10 cellular contexts compared by ENCODE assay signal in the genomic region with DNA sequence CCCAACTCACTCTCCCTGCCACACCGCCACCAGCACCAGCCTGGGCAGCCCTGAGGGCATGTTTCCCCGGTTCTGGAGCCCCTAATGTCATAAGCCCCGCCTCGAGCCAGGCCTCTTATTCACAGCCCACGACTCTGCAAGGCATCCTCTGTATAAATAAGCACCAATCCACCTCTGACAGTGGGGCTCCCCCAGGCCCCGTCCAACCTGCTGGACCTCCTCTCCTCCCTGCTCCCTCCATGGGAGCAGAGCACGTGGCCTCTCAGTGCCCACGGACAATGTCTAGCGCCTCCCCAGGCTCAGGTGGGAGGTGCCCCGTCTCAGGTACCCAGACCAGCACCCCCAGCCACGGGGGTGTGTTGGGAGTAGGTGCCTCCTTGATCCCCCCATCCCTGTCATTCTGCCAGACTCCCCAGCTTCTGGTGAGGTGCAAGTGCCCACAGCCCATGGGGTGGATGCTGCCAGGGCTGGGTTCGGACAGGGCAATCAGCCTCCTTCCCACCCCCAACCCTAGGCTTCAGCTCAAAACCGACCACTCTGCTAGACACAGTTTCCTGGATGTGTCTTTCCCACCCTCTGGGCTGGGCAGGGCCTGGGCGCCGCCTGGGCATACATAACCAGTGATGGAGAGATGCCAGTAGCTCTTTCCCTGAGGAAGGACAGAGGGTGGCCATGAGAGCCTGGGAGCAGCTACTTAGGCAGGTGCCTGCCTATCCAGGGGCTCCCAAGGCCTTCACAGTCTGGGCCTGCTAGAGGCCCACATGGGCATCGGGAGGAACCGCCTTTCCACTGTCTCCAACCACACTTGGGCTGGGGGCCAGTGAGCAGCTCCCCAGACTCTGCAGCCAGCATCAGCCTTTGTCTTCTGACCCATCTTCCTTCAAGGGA. TPM values are rescaled to one million over a fixed set of nuclear protein-coding genes. Genes with fewer than 3 reads are reported as not detected.
DNase-seq lines count a peak whose midpoint lies in the region; ATAC-seq, FAIRE-seq and TF ChIP-seq lines count a peak whose summit lies in the region.
"Had no signal": no experiment of that assay in that cellular context is flagged by ENCODE, and none has a peak within 500 bp of the region (broad histone marks: within the 10 kb centered on the region; RNA-seq: fewer than 3 reads in every experiment).

No MANE protein-coding gene starts in this region.

- H2AK5ac ChIP-seq in H9 (ENCODE audit: insufficient read length, low read length), result no peak overlapping the region

- no peak overlapping the region for H2BK120ac ChIP-seq in H9 (ENCODE audit: low read depth, low read length, poor library complexity, severe bottlenecking)

- H2BK12ac ChIP-seq in H9 (ENCODE audit: insufficient read length, low read depth, low read length), result no peak overlapping the region

- no peak overlapping the region for H3T11ph ChIP-seq in H9 (ENCODE audit: low read length)

- H4K91ac ChIP-seq in H9 (ENCODE audit: insufficient read length, low read depth, low read length), result no peak overlapping the region

- H3K4me2 ChIP-seq in H9 (ENCODE audit: insufficient read depth, insufficient read length, low read length), result no peak overlapping the region

- ATAC-seq in naive thymus-derived CD4-positive, alpha-beta T cell, result no peak
- ATAC-seq in HG03097 (IDR thresholded peaks at IDR 0.05; ENCODE audit: low FRiP score, unreplicated experiment) (no peak), HG03439 (IDR thresholded peaks at IDR 0.05; ENCODE audit: unreplicated experiment) (no peak)

- intact Hi-C loops in naive thymus-derived CD4-positive, alpha-beta T cell (cut with micrococcal nuclease), result loop anchor here (1.0 to 2.0 kb wide), 3 partner anchors 27 to 126 kb away; a partner anchor contains a TSS
- intact Hi-C loops in head of caudate nucleus (cut with DNase I), result loop anchor here (10.0 kb wide), 1 partner anchor 93 kb away; no protein-coding TSS in a partner anchor

- POLR2A ChIA-PET in naive thymus-derived CD4-positive, alpha-beta T cell (lab: Charles Lee), result interaction anchor here (0.8 to 1.2 kb wide), 3 partner anchors 28 to 439 kb away, joined by 3 read pairs; no protein-coding TSS in a partner anchor

- H4K5ac ChIP-seq in H9 (ENCODE audit: insufficient read length, low read depth, low read length), result no peak overlapping the region

- H3K36me3 ChIP-seq in naive thymus-derived CD4-positive, alpha-beta T cell (ENCODE audit: control insufficient read depth in 2 of 3, insufficient read depth in 3 of 3, low read length in 3 of 3), result no peaks in the 10 kb centered on the region

- FAIRE-seq in D721Med (lab: Jason Lieb, UNC), result no peak

- peaks cover 72% of the 10 kb centered on the region for H3K27me3 Mint-ChIP-seq in H9 (ENCODE audit: low read depth)
- H3K27me3 Mint-ChIP-seq in activated naive CD8-positive, alpha-beta T cell, result peaks cover 12% of the 10 kb centered on the region
- peaks cover 28 to 50% (median 32%) of the 10 kb centered on the region in 5 donors for H3K27me3 Mint-ChIP-seq in naive thymus-derived CD4-positive, alpha-beta T cell

- H3K23me2 ChIP-seq in H9 (ENCODE audit: insufficient read length, low read depth, low read length, poor library complexity, severe bottlenecking), result peaks cover 9% of the 10 kb centered on the region

- no peaks in the 10 kb centered on the region for H4K20me1 ChIP-seq in H9 (ENCODE audit: control insufficient read depth, insufficient read depth, insufficient read length)

- H4K8ac ChIP-seq in H9 (replicated peaks; ENCODE audit: insufficient read length, low read depth, low read length), result no peak overlapping the region

- CTCF ChIA-PET in naive thymus-derived CD4-positive, alpha-beta T cell (lab: Charles Lee), result interaction anchor here (0.6 to 2.9 kb wide), 8 partner anchors 57 to 125 kb away, joined by 3 to 13 read pairs (median 4); no protein-coding TSS in a partner anchor

- no peak overlapping the region for H3K18ac ChIP-seq in H9 (ENCODE audit: insufficient read length, low read depth, low read length)

- no peaks in the 10 kb centered on the region for H3K4me1 ChIP-seq in H9 (ENCODE audit: insufficient read depth, low read length)
- H3K4me1 ChIP-seq in naive thymus-derived CD4-positive, alpha-beta T cell (ENCODE audit: control insufficient read depth in 2 of 2, insufficient read depth in 2 of 2, low read length in 2 of 2), result peaks cover 5 to 8% of the 10 kb centered on the region in 2 donors

- H3K4me1 Mint-ChIP-seq in H9, result peaks cover 19 to 36% of the 10 kb centered on the region in 2 experiments
- H3K4me1 Mint-ChIP-seq in activated naive CD8-positive, alpha-beta T cell (ENCODE audit: low read depth), result peaks cover 19% of the 10 kb centered on the region
- peaks cover 4 to 19% (median 10%) of the 10 kb centered on the region in 7 donors for H3K4me1 Mint-ChIP-seq in naive thymus-derived CD4-positive, alpha-beta T cell

- H3K9me3 ChIP-seq in H9 (ENCODE audit: control insufficient read depth, low read depth, low read length), result no peaks in the 10 kb centered on the region
- no peaks in the 10 kb centered on the region for H3K9me3 ChIP-seq in naive thymus-derived CD4-positive, alpha-beta T cell (ENCODE audit: control insufficient read depth in 2 of 3, low read length in 3 of 3)
- H3K9me3 ChIP-seq: testis had no signal

- no peak overlapping the region for H3K27ac Mint-ChIP-seq in H9
- no peak overlapping the region for H3K27ac Mint-ChIP-seq in activated naive CD8-positive, alpha-beta T cell
- peak overlapping the region in 3 of 9 donors; percentile 14 to 25 (median 23) for H3K27ac Mint-ChIP-seq in naive thymus-derived CD4-positive, alpha-beta T cell

- H3K79me2 ChIP-seq in H9 (ENCODE audit: insufficient read depth, low read length), result no peaks in the 10 kb centered on the region

- H3K14ac ChIP-seq in H9 (ENCODE audit: insufficient read depth, low read length), result no peak overlapping the region

- no peak overlapping the region for H2BK5ac ChIP-seq in H9 (ENCODE audit: insufficient read length, low read length)

- H3K56ac ChIP-seq in H9 (ENCODE audit: insufficient read length, low read depth, low read length), result no peak overlapping the region

- no peak overlapping the region for H2AFZ ChIP-seq in H9 (ENCODE audit: low read length)

- peak overlapping the region; percentile 51 to 74 for H3K4me3 Mint-ChIP-seq in H9
- H3K4me3 Mint-ChIP-seq in activated naive CD8-positive, alpha-beta T cell, result peak overlapping the region; percentile 75
- H3K4me3 Mint-ChIP-seq in naive thymus-derived CD4-positive, alpha-beta T cell, result peak overlapping the region; percentile 28 to 79 (median 60)

- H3K9ac ChIP-seq in H9 (ENCODE audit: extremely low read depth, insufficient read length, low read length), result no peak overlapping the region

- no peak overlapping the region for H3K4me3 ChIP-seq in naive thymus-derived CD4-positive, alpha-beta T cell (ENCODE audit: low read length)

- no CpG with 5 or more reads among the region's 17 CpGs for WGBS in H9 (ENCODE audit: extremely low coverage, insufficient read length, low lambda C conversion rate)

- H3K4ac ChIP-seq in H9 (ENCODE audit: low read depth, low read length), result no peak overlapping the region

- H3K27ac ChIP-seq in H9 (ENCODE audit: insufficient read length, low read depth, low read length), result no peak overlapping the region
- H3K27ac ChIP-seq in naive thymus-derived CD4-positive, alpha-beta T cell (ENCODE audit: low read depth, low read length), result no peak overlapping the region
- H3K27ac ChIP-seq: testis had no signal

- H3K23ac ChIP-seq in H9 (ENCODE audit: insufficient read length, low read depth, low read length), result no peak overlapping the region

- H3K27me3 ChIP-seq in H9 (ENCODE audit: insufficient read depth, low read length), result no peaks in the 10 kb centered on the region; the same call in 1 of the 2 replicates
- H3K27me3 ChIP-seq in naive thymus-derived CD4-positive, alpha-beta T cell (ENCODE audit: control insufficient read depth in 2 of 2, insufficient read depth in 2 of 2, low read length in 2 of 2), result no peaks in the 10 kb centered on the region
- H3K27me3 ChIP-seq: testis had no signal

- no peak for DNase-seq in D721Med (ENCODE audit: insufficient read length, low spot score)
- no peak for DNase-seq in H9
- DNase-seq in naive thymus-derived CD4-positive, alpha-beta T cell, result no peak
- DNase-seq in head of caudate nucleus, result no peak
- DNase-seq: cerebellar nuclear complex, T1000 had no signal

- peaks cover 2 to 4% of the 10 kb centered on the region in 2 experiments; a peak in 2 of 5 replicates for H3K9me3 Mint-ChIP-seq in H9
- H3K9me3 Mint-ChIP-seq in activated naive CD8-positive, alpha-beta T cell (ENCODE audit: low read depth), result no peaks in the 10 kb centered on the region
- H3K9me3 Mint-ChIP-seq in naive thymus-derived CD4-positive, alpha-beta T cell, result peaks cover 0 to 1% (median 0%) of the 10 kb centered on the region in 11 donors

- H2BK20ac ChIP-seq in H9 (ENCODE audit: low read depth, low read length, poor library complexity, severe bottlenecking), result no peak overlapping the region

- H2BK15ac ChIP-seq in H9 (ENCODE audit: low read depth, low read length), result no peak overlapping the region

- peaks cover 0 to 8% (median 8%) of the 10 kb centered on the region in 3 experiments; a peak in 3 of 7 replicates for H3K36me3 Mint-ChIP-seq in H9 (ENCODE audit: insufficient read depth in 1 of 3, low read depth in 3 of 3)
- H3K36me3 Mint-ChIP-seq in activated naive CD8-positive, alpha-beta T cell, result no peaks in the 10 kb centered on the region
- H3K36me3 Mint-ChIP-seq in naive thymus-derived CD4-positive, alpha-beta T cell, result peaks cover 0 to 1% (median 0%) of the 10 kb centered on the region in 5 donors

- TF ChIP-seq CTCF in D721Med (IDR thresholded peaks at IDR 0.05; ENCODE audit: insufficient read depth, missing control alignments) (peak; percentile 0), H9 (conservative IDR thresholded peaks at IDR 0.05) (peak; percentile 37)

- H3K79me1 ChIP-seq in H9 (ENCODE audit: insufficient read depth, low read depth, low read length, poor library complexity, severe bottlenecking), result no peaks in the 10 kb centered on the region

RNA-seq across cellular contexts. Expression of a gene that starts 1.6 kb away (rescaled TPM):
- 2.7 TPM in 2 replicates for total RNA-seq in H9 (2021)
- under 1 TPM in 3 of 5 experiments, not detected in 2; 0.15 to 0.93 (median 0.76) TPM for total RNA-seq in naive thymus-derived CD4-positive, alpha-beta T cell
- polyA plus RNA-seq in naive thymus-derived CD4-positive, alpha-beta T cell, result not detected

RNA-seq across cellular contexts. Expression of a gene that starts 20.4 kb away (rescaled TPM):
- total RNA-seq in H9 (2021), result 0.72 and 0.81 TPM in 2 replicates
- total RNA-seq in naive thymus-derived CD4-positive, alpha-beta T cell, result 1 to 10 TPM in 2 of 5 experiments, under 1 TPM in 3; 0.65 to 7.5 (median 0.86) TPM
- under 1 TPM in 1 of 2 donors, not detected in 1; 0.19 TPM for polyA plus RNA-seq in naive thymus-derived CD4-positive, alpha-beta T cell

RNA-seq across cellular contexts. Expression of a gene that starts 27.3 kb away (rescaled TPM):
- 13.5 and 14.9 TPM in 2 replicates for total RNA-seq in H9 (2021)
- 100 to 1,000 TPM in 2 of 5 experiments, 10 to 100 TPM in 3; 22.1 to 255 (median 50.3) TPM for total RNA-seq in naive thymus-derived CD4-positive, alpha-beta T cell
- 10 to 100 TPM; 21.0 to 25.6 TPM for polyA plus RNA-seq in naive thymus-derived CD4-positive, alpha-beta T cell
